In genomic region chr9:1505489-1505888, GRCh38 we compare ENCODE assay signal across 24 cellular contexts.
"Had no signal": no experiment of that assay in that cellular context is flagged by ENCODE, and none has a peak within 500 bp of the region (broad histone marks: within the 10 kb centered on the region; RNA-seq: fewer than 3 reads in every experiment).

No MANE protein-coding gene starts in this region.

- H3K27ac Mint-ChIP-seq: activated naive CD4-positive, alpha-beta T cell treated with anti-CD3 and anti-CD28 coated beads, Interleukin-2, amount 50 U/mL, for 24 hours; mesothelial cell of epicardium; nephron progenitor cell; stimulated activated naive B cell treated with anti-CD40 and anti-IgM and Interleukin-4, amounts not matched to agents 10 μg/mL and 1 μg/mL and 100 μg/mL, for 72 hours had no signal

- H3K4me3 Mint-ChIP-seq: activated naive CD4-positive, alpha-beta T cell treated with anti-CD3 and anti-CD28 coated beads, Interleukin-2, amount 50 U/mL, for 24 hours; activated T-cell treated with anti-CD3 and anti-CD28 coated beads, Interleukin-2, amount 50 U/mL, for 24 hours; mesothelial cell of epicardium; naive B cell; nephron progenitor cell; stimulated activated naive B cell treated with anti-CD40 and anti-IgM and Interleukin-4, amounts not matched to agents 10 μg/mL and 1 μg/mL and 100 μg/mL, for 72 hours had no signal

- H3K4me1 Mint-ChIP-seq: activated naive CD4-positive, alpha-beta T cell treated with anti-CD3 and anti-CD28 coated beads, Interleukin-2, amount 50 U/mL, for 24 hours; mesothelial cell of epicardium; naive B cell; nephron progenitor cell; stimulated activated naive B cell treated with anti-CD40 and anti-IgM and Interleukin-4, amounts not matched to agents 10 μg/mL and 1 μg/mL and 100 μg/mL, for 72 hours had no signal

- H3K9me3 Mint-ChIP-seq: activated naive CD4-positive, alpha-beta T cell treated with anti-CD3 and anti-CD28 coated beads, Interleukin-2, amount 50 U/mL, for 24 hours had no signal

- DNase-seq: activated CD8-positive, alpha-beta memory T cell treated with anti-CD3 and anti-CD28 coated beads, Interleukin-2, amount 50 U/mL, for 48 hours; activated effector memory CD4-positive, alpha-beta T cell treated with anti-CD3 and anti-CD28 coated beads, Interleukin-2, amount 50 U/mL, for 16 hours; activated T-cell treated with anti-CD3 and anti-CD28 coated beads, Interleukin-2, amount 50 U/mL, for 24 hours; adrenal gland; aorta; body of pancreas; dermis blood vessel endothelial cell; effector CD4-positive, alpha-beta T cell; foreskin keratinocyte; heart right ventricle; naive B cell; nephron progenitor cell; retina; stimulated activated CD4-positive, alpha-beta T cell treated with anti-CD3 and anti-CD28 coated beads, Interleukin-12 subunit alpha, Interleukin-12 subunit beta, amount 100 ng/mL, for 4 hours; stimulated activated CD4-positive, alpha-beta T cell treated with anti-CD3 and anti-CD28 coated beads, Interleukin-4, amount 100 ng/mL, for 4 hours; stimulated activated CD8-positive, alpha-beta memory T cell treated with anti-CD3 and anti-CD28 coated beads, Interleukin-4, amount 100 ng/mL, for 48 hours; stimulated activated naive B cell treated with anti-CD40 and anti-IgM and Interleukin-4, amounts not matched to agents 10 μg/mL and 1 μg/mL and 100 μg/mL, for 72 hours; T-helper 9 cell; testis; transverse colon had no signal

- ATAC-seq: activated CD4-positive, CD25-positive, alpha-beta regulatory T cell treated with anti-CD3 and anti-CD28 coated beads, Interleukin-2, amount 50 U/mL, for 24 hours; body of pancreas; foreskin keratinocyte; heart right ventricle; sciatic nerve; stimulated activated naive B cell treated with anti-CD40 and anti-IgM and Interleukin-4, amounts not matched to agents 10 μg/mL and 1 μg/mL and 100 μg/mL, for 72 hours had no signal

- H3K36me3 Mint-ChIP-seq: activated naive CD4-positive, alpha-beta T cell treated with anti-CD3 and anti-CD28 coated beads, Interleukin-2, amount 50 U/mL, for 24 hours; mesothelial cell of epicardium; naive B cell; stimulated activated naive B cell treated with anti-CD40 and anti-IgM and Interleukin-4, amounts not matched to agents 10 μg/mL and 1 μg/mL and 100 μg/mL, for 72 hours had no signal

- H3K27me3 Mint-ChIP-seq: stimulated activated naive B cell treated with anti-CD40 and anti-IgM and Interleukin-4, amounts not matched to agents 10 μg/mL and 1 μg/mL and 100 μg/mL, for 72 hours had no signal
